ENCODE assay signal across 19 cellular contexts in genomic region chr12:123807670-123808069, GRCh38. TPM values are rescaled to one million over a fixed set of nuclear protein-coding genes. Genes with fewer than 3 reads are reported as not detected.
DNase-seq lines count a peak whose midpoint lies in the region; ATAC-seq, FAIRE-seq and TF ChIP-seq lines count a peak whose summit lies in the region.
"Had no signal": no experiment of that assay in that cellular context is flagged by ENCODE, and none has a peak within 500 bp of the region (broad histone marks: within the 10 kb centered on the region; RNA-seq: fewer than 3 reads in every experiment).

No MANE protein-coding gene starts in this region.

- no peak for TF ChIP-seq POLR2A in H54 (IDR thresholded peaks at IDR 0.05; ENCODE audit: low read depth, low read length)

- no peak overlapping the region for H3K4me2 ChIP-seq in PC-3 (ENCODE audit: low read length)

- H3K27me3 ChIP-seq in PC-3 (ENCODE audit: low read length) (no peaks in the 10 kb centered on the region), tibial artery (peaks cover 0 to 6% of the 10 kb centered on the region in 2 donors), right atrium auricular region (no peaks in the 10 kb centered on the region)
- H3K27me3 ChIP-seq: ovary had no signal

- no peak for FAIRE-seq in H54 (lab: Jason Lieb, UNC)
- FAIRE-seq: GM19239, small intestine had no signal

- H3K9me2 ChIP-seq in PC-3 (replicated peaks; ENCODE audit: low read length), result no peaks in the 10 kb centered on the region

- no peak for TF ChIP-seq CTCF in PC-3 (conservative IDR thresholded peaks at IDR 0.05; ENCODE audit: low read depth, low read length)
- no peak for TF ChIP-seq CTCF in tibial artery (IDR thresholded peaks at IDR 0.05)
- TF ChIP-seq CTCF in right atrium auricular region (IDR thresholded peaks at IDR 0.05), result no peak

- CTCF ChIA-PET in PC-3 (lab: Charles Lee), result no interaction called here

- no peak overlapping the region; the same call in 1 of the 2 replicates for H2AFZ ChIP-seq in PC-3 (ENCODE audit: low read length)

- H3K4me1 ChIP-seq in PC-3 (ENCODE audit: insufficient read depth, low read length), result no peaks in the 10 kb centered on the region
- no peaks in the 10 kb centered on the region for H3K4me1 ChIP-seq in tibial artery
- H3K4me1 ChIP-seq in right atrium auricular region, result no peaks in the 10 kb centered on the region

- intact Hi-C loops in PC-3 (cut with micrococcal nuclease) (no loop called here), tibial artery (cut with DNase I; ENCODE audit: low total_unique reads) (no loop called here)

- no TSS peak for BruUV-seq in PC-3 (replicated peaks; lab: Mats Ljungman, UMichigan)

- no peak overlapping the region for H3K27ac ChIP-seq in PC-3 (ENCODE audit: low read length)
- no peak overlapping the region for H3K27ac ChIP-seq in tibial artery
- H3K27ac ChIP-seq in right atrium auricular region, result no peak overlapping the region
- H3K27ac ChIP-seq: C4-2B, HL-60, ovary, SK-N-MC had no signal

- H3K9ac ChIP-seq in PC-3 (ENCODE audit: low read length), result no peak overlapping the region

- no peaks in the 10 kb centered on the region for H3K36me3 ChIP-seq in PC-3 (ENCODE audit: low read depth, low read length)
- H3K36me3 ChIP-seq in tibial artery, result no peaks in the 10 kb centered on the region
- H3K36me3 ChIP-seq in right atrium auricular region, result no peaks in the 10 kb centered on the region
- H3K36me3 ChIP-seq: ovary had no signal

- no peaks in the 10 kb centered on the region for H4K20me1 ChIP-seq in PC-3 (ENCODE audit: low read length)

- ATAC-seq in PC-3, result peak; percentile 22; the same call in 1 of the 2 replicates
- ATAC-seq in stimulated activated naive CD8-positive, alpha-beta T cell treated with anti-CD3 and anti-CD28 coated beads, Interleukin-15, Interleukin-2, amounts not matched to agents 100 U/mL and 50 U/mL, for 24 hours, result no peak
- ATAC-seq: esophagus mucosa had no signal

- H3K9me3 ChIP-seq in PC-3 (ENCODE audit: low read length), result no peaks in the 10 kb centered on the region
- H3K9me3 ChIP-seq in tibial artery, result no peaks in the 10 kb centered on the region
- H3K9me3 ChIP-seq in right atrium auricular region, result no peaks in the 10 kb centered on the region
- H3K9me3 ChIP-seq: ovary had no signal

- H3K79me2 ChIP-seq in PC-3 (ENCODE audit: low read length), result no peaks in the 10 kb centered on the region

- POLR2A ChIA-PET in PC-3 (lab: Charles Lee; ENCODE audit: unreplicated experiment), result no interaction called here

- H3K4me3 ChIP-seq in PC-3 (ENCODE audit: low read length), result no peak overlapping the region
- H3K4me3 ChIP-seq in tibial artery, result no peak overlapping the region
- no peak overlapping the region for H3K4me3 ChIP-seq in right atrium auricular region
- H3K4me3 ChIP-seq: ovary, SK-N-MC had no signal

- DNase-seq in H54 (ENCODE audit: insufficient read length, low spot score) (peak; percentile 24), PC-3 (no peak), foreskin melanocyte (peak; percentile 7), retina (peak; percentile 13), tibial artery (no peak), right atrium auricular region (ENCODE audit: low spot score) (no peak)
- no peak for DNase-seq in stimulated activated naive CD8-positive, alpha-beta T cell treated with anti-CD3 and anti-CD28 coated beads, Interleukin-15, Interleukin-2, amounts not matched to agents 100 U/mL and 50 U/mL, for 24 hours
- DNase-seq: activated T-cell treated with anti-CD3 and anti-CD28 coated beads, Interleukin-2, amount 50 U/mL, for 1 hour; hippocampal formation; KG1; NCI-H1105 treated with DMSO at 0.1 percent for 48 hours; NCI-H446 treated with DMSO at 0.1 percent for 48 hours; ovary had no signal

- no peaks in the 10 kb centered on the region for H3F3A ChIP-seq in PC-3 (ENCODE audit: low read length, unreplicated experiment)

RNA-seq across cellular contexts. Expression of gene DNAH10, which starts 45.6 kb away (rescaled TPM):
- total RNA-seq in PC-3 (2014; rRNA removed) (0.15 and 0.17 TPM in 2 replicates), right atrium auricular region (under 1 TPM in 1 of 2 donors, not detected in 1; 0.11 TPM)

Comparison
In these comparisons a context has a peak if more than half of its experiments do, and no peak if none do; other contexts are left out.
1. DNase-seq: peak in H54 (single experiment), foreskin melanocyte (single experiment) and retina (single experiment); none in PC-3 (single experiment), stimulated activated naive CD8-positive, alpha-beta T cell treated with anti-CD3 and anti-CD28 coated beads, Interleukin-15, Interleukin-2, amounts not matched to agents 100 U/mL and 50 U/mL, for 24 hours (single experiment), tibial artery (0 of 2) and right atrium auricular region (single experiment).